In the genomic region with DNA sequence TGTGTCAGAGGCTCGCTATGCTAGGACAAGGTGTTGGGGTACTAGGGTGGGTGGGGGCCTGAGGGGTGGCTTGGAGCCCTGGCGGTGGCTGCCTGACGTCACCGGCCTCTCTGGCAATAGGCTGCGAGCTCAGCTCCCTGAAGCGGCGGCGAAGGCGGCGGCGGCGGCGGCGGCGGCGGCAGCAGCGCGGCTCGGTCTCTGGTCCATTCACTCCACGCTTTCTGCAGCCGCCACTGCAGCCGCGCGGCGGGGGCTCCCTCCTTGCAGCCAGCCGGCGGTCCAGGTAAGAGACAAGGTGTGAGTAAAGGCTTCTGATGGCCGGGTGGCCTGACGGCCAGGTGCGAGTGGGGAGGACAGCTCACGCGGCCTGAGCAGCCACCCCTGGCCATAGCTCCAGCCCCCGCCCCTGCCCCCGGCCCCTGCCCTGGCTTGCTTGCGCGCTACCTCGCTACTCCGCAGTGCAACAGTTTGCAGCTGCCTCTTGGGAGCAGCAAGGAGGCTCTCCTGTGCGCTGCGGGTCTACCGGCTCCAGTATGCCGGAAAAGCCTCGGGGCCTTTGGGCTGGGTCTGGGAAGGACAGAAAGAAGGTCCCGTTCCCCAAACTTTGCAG, we compare ENCODE assay signal across 1 cellular context.
TF ChIP-seq lines count a peak whose summit lies in the region.

A gene (plus strand): TSS at position 210 of the 610 bp plus-strand sequence. CDS start 1,444 bp downstream, outside the sequence.

TF ChIP-seq in WTC11, 78 proteins besides CTCF, POLR2A, EP300 and RAD21 (continued from another document):
- TF ChIP-seq, protein P1, sequence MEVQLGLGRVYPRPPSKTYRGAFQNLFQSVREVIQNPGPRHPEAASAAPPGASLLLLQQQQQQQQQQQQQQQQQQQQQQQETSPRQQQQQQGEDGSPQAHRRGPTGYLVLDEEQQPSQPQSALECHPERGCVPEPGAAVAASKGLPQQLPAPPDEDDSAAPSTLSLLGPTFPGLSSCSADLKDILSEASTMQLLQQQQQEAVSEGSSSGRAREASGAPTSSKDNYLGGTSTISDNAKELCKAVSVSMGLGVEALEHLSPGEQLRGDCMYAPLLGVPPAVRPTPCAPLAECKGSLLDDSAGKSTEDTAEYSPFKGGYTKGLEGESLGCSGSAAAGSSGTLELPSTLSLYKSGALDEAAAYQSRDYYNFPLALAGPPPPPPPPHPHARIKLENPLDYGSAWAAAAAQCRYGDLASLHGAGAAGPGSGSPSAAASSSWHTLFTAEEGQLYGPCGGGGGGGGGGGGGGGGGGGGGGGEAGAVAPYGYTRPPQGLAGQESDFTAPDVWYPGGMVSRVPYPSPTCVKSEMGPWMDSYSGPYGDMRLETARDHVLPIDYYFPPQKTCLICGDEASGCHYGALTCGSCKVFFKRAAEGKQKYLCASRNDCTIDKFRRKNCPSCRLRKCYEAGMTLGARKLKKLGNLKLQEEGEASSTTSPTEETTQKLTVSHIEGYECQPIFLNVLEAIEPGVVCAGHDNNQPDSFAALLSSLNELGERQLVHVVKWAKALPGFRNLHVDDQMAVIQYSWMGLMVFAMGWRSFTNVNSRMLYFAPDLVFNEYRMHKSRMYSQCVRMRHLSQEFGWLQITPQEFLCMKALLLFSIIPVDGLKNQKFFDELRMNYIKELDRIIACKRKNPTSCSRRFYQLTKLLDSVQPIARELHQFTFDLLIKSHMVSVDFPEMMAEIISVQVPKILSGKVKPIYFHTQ (CRISPR knock-in tag; IDR thresholded peaks at IDR 0.05), result no peak
- TF ChIP-seq, protein P2, sequence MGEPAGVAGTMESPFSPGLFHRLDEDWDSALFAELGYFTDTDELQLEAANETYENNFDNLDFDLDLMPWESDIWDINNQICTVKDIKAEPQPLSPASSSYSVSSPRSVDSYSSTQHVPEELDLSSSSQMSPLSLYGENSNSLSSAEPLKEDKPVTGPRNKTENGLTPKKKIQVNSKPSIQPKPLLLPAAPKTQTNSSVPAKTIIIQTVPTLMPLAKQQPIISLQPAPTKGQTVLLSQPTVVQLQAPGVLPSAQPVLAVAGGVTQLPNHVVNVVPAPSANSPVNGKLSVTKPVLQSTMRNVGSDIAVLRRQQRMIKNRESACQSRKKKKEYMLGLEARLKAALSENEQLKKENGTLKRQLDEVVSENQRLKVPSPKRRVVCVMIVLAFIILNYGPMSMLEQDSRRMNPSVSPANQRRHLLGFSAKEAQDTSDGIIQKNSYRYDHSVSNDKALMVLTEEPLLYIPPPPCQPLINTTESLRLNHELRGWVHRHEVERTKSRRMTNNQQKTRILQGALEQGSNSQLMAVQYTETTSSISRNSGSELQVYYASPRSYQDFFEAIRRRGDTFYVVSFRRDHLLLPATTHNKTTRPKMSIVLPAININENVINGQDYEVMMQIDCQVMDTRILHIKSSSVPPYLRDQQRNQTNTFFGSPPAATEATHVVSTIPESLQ (CRISPR knock-in tag; IDR thresholded peaks at IDR 0.05), result no peak
- TF ChIP-seq, protein P3, sequence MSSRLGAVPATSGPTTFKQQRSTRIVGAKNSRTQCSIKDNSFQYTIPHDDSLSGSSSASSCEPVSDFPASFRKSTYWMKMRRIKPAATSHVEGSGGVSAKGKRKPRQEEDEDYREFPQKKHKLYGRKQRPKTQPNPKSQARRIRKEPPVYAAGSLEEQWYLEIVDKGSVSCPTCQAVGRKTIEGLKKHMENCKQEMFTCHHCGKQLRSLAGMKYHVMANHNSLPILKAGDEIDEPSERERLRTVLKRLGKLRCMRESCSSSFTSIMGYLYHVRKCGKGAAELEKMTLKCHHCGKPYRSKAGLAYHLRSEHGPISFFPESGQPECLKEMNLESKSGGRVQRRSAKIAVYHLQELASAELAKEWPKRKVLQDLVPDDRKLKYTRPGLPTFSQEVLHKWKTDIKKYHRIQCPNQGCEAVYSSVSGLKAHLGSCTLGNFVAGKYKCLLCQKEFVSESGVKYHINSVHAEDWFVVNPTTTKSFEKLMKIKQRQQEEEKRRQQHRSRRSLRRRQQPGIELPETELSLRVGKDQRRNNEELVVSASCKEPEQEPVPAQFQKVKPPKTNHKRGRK (CRISPR knock-in tag; IDR thresholded peaks at IDR 0.05; ENCODE audit: borderline replicate concordance), result no peak
- TF ChIP-seq TCF7 (CRISPR knock-in tag; IDR thresholded peaks at IDR 0.05; ENCODE audit: low read depth) (no peak), EMX1 (CRISPR knock-in tag; IDR thresholded peaks at IDR 0.05) (no peak)
- TF ChIP-seq, protein P4, sequence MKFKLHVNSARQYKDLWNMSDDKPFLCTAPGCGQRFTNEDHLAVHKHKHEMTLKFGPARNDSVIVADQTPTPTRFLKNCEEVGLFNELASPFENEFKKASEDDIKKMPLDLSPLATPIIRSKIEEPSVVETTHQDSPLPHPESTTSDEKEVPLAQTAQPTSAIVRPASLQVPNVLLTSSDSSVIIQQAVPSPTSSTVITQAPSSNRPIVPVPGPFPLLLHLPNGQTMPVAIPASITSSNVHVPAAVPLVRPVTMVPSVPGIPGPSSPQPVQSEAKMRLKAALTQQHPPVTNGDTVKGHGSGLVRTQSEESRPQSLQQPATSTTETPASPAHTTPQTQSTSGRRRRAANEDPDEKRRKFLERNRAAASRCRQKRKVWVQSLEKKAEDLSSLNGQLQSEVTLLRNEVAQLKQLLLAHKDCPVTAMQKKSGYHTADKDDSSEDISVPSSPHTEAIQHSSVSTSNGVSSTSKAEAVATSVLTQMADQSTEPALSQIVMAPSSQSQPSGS (CRISPR knock-in tag; IDR thresholded peaks at IDR 0.05; ENCODE audit: borderline replicate concordance, low read depth), result no peak
